11 cellular contexts compared by ENCODE assay signal in genomic region chr3:151345854-151346253, GRCh38. TPM values are rescaled to one million over a fixed set of nuclear protein-coding genes. Genes with fewer than 3 reads are reported as not detected.
DNase-seq lines count a peak whose midpoint lies in the region; ATAC-seq and TF ChIP-seq lines count a peak whose summit lies in the region.
"Had no signal": no experiment of that assay in that cellular context is flagged by ENCODE, and none has a peak within 500 bp of the region (broad histone marks: within the 10 kb centered on the region; RNA-seq: fewer than 3 reads in every experiment).

No MANE protein-coding gene starts in this region.

- no peaks in the 10 kb centered on the region for H3K27me3 ChIP-seq in PC-9 (ENCODE audit: insufficient read depth, low read depth)
- peaks cover 6% of the 10 kb centered on the region for H3K27me3 ChIP-seq in osteoblast (ENCODE audit: insufficient read depth, low read length)
- H3K27me3 ChIP-seq: Peyer's patch had no signal

- no peaks in the 10 kb centered on the region for H3K36me3 ChIP-seq in PC-9 (ENCODE audit: low read depth)
- no peaks in the 10 kb centered on the region for H3K36me3 ChIP-seq in osteoblast (ENCODE audit: insufficient read depth, low read length)
- H3K36me3 ChIP-seq: Peyer's patch had no signal

- H3K9me3 ChIP-seq in PC-9 (ENCODE audit: insufficient read depth, low read depth) (0 out of 2 replicates have a peak, but pooled peaks cover 4% of the 10 kb centered on the region), osteoblast (ENCODE audit: low read depth, low read length) (no peaks in the 10 kb centered on the region)
- H3K9me3 ChIP-seq: Peyer's patch had no signal

- no peak for ATAC-seq in GM18868 (IDR thresholded peaks at IDR 0.05; ENCODE audit: unreplicated experiment)
- ATAC-seq in HG02759 (IDR thresholded peaks at IDR 0.05; ENCODE audit: unreplicated experiment) = no peak

- TF ChIP-seq CTCF in AG09319 (IDR thresholded peaks at IDR 0.05; ENCODE audit: low read depth, low read length) (no peak), PC-9 (conservative IDR thresholded peaks at IDR 0.05) (no peak), fibroblast of pulmonary artery (IDR thresholded peaks at IDR 0.05; ENCODE audit: low read length, missing control alignments) (no peak), osteoblast (IDR thresholded peaks at IDR 0.05; ENCODE audit: extremely low read depth, low read depth, low read length) (no peak)

- no TSS peak for BruUV-seq in PC-9 (replicated peaks; lab: Mats Ljungman, UMichigan)

- H3K79me2 ChIP-seq in PC-9 (ENCODE audit: low read depth) = no peaks in the 10 kb centered on the region
- H3K79me2 ChIP-seq in osteoblast (ENCODE audit: insufficient read depth, low read length) = no peaks in the 10 kb centered on the region

- DNase-seq in AG09319 (ENCODE audit: extremely low read depth, low read depth) (peak; percentile 20), PC-9 (no peak), fibroblast of pulmonary artery (ENCODE audit: low read depth) (peak; percentile 62), osteoblast (ENCODE audit: insufficient read length, low spot score, missing footprints) (no peak), Ammon's horn (ENCODE audit: low spot score) (no peak)
- no peak for DNase-seq in activated CD4-positive, CD25-positive, alpha-beta regulatory T cell treated with anti-CD3 and anti-CD28 coated beads, Interleukin-2, amount 50 U/mL, for 72 hours
- DNase-seq: Calu3; effector memory CD4-positive, alpha-beta T cell; Peyer's patch had no signal

- CTCF ChIA-PET in PC-9 (lab: Charles Lee) = interaction anchor here (0.5 kb wide), 1 partner anchor 65 kb away, joined by 3 read pairs; no protein-coding TSS in a partner anchor

- H2AFZ ChIP-seq in PC-9 = 0 out of 2 replicates have a peak overlapping the region, but pooled peaks have one; percentile 9
- H2AFZ ChIP-seq in osteoblast (ENCODE audit: low read length) = peak overlapping the region; percentile 79

- no peak overlapping the region for H3K4me3 ChIP-seq in PC-9
- no peak overlapping the region for H3K4me3 ChIP-seq in fibroblast of pulmonary artery (replicated peaks; ENCODE audit: low read depth, low read length)
- peak overlapping the region; percentile 56 for H3K4me3 ChIP-seq in osteoblast (ENCODE audit: insufficient read depth, low read length)

- H4K20me1 ChIP-seq in PC-9 (ENCODE audit: insufficient read depth) (no peaks in the 10 kb centered on the region), osteoblast (ENCODE audit: insufficient read depth, low read length) (no peaks in the 10 kb centered on the region)

- peak overlapping the region; percentile 2; the same call in 1 of the 2 replicates for H3K4me2 ChIP-seq in PC-9
- H3K4me2 ChIP-seq in osteoblast (ENCODE audit: insufficient read depth, low read length) = peak overlapping the region; percentile 79

- H3K27ac ChIP-seq in PC-9 (no peak overlapping the region), osteoblast (ENCODE audit: low read depth, low read length) (no peak overlapping the region)

- H3F3A ChIP-seq in PC-9 (ENCODE audit: insufficient read depth, low read depth) = no peaks in the 10 kb centered on the region

- no peaks in the 10 kb centered on the region for H3K4me1 ChIP-seq in PC-9 (replicated peaks; ENCODE audit: insufficient read depth)
- H3K4me1 ChIP-seq in osteoblast (ENCODE audit: insufficient read depth, low read length) = no peaks in the 10 kb centered on the region
- H3K4me1 ChIP-seq: Peyer's patch had no signal

- intact Hi-C loops in PC-9 (cut with micrococcal nuclease; ENCODE audit: unreplicated experiment) = no loop called here

- no peaks in the 10 kb centered on the region for H3K9me2 ChIP-seq in PC-9 (ENCODE audit: insufficient read depth)

- POLR2A ChIA-PET in PC-9 (lab: Charles Lee; ENCODE audit: unreplicated experiment) = interaction anchor here (0.6 kb wide), 1 partner anchor 850 kb away, joined by 4 read pairs; no protein-coding TSS in a partner anchor

RNA-seq across cellular contexts. Expression of gene P2RY13, which starts 16.5 kb away (rescaled TPM):
- total RNA-seq in PC-9 (2021) (not detected in 2 replicates), osteoblast (not detected in 2 replicates)
- total RNA-seq: Calu3 had no signal

RNA-seq across cellular contexts. Expression of gene GPR87, which starts 29.2 kb away (rescaled TPM):
- total RNA-seq in PC-9 (2021) (9.0 and 15.5 TPM in 2 replicates), osteoblast (not detected in 2 replicates)
- total RNA-seq: Peyer's patch had no signal

RNA-seq across cellular contexts. Expression of gene P2RY12, which starts 38.7 kb away (rescaled TPM):
- total RNA-seq in PC-9 (2021) = not detected in 2 replicates
- total RNA-seq in osteoblast = not detected in 2 replicates
- total RNA-seq: Calu3 had no signal

Comparison
In these comparisons a context has a peak if more than half of its experiments do, and no peak if none do; other contexts are left out.
1. DNase-seq: peak in AG09319 (single experiment) and fibroblast of pulmonary artery (single experiment); none in PC-9 (0 of 2), osteoblast (single experiment), Ammon's horn (single experiment) and activated CD4-positive, CD25-positive, alpha-beta regulatory T cell treated with anti-CD3 and anti-CD28 coated beads, Interleukin-2, amount 50 U/mL, for 72 hours (single experiment).
2. RNA of gene GPR87, which starts 29.2 kb away (total RNA-seq): 9.0 to 15.5 TPM in PC-9; not detected in osteoblast; every median in the first group is over 10 times any median in the second.